8 cellular contexts compared by ENCODE assay signal in the genomic region with DNA sequence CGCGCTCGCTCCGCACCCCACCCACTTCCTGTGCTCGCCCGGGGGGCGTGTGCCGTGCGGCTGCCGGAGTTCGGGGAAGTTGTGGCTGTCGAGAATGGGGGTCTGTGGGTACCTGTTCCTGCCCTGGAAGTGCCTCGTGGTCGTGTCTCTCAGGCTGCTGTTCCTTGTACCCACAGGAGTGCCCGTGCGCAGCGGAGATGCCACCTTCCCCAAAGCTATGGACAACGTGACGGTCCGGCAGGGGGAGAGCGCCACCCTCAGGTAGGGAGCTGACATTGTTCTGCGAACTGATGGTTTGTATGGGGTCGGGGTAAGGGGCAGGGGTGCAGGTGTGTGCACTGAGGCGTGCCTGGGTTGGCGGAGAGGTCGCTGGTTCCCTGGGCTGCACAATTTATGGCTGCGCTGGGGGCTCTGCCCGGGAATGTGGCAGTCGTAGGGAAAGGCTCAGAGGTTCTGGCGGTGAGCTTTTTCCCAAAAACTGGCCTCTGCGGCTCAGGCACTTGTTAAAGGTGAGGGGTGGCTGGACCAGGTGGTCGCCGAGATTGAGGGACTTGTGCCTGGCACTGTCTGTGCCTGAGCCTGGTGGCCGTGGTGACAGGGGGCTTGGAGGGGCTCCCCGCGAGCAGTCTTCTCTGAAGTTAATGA.
A peak's percentile ranks its signal among the peaks of the same experiment; 100 is the strongest.
DNase-seq lines count a peak whose midpoint lies in the region; ATAC-seq and TF ChIP-seq lines count a peak whose summit lies in the region.
"Not testable (repeated sequence)": the region's sequence is repeated elsewhere in the genome, so short reads cannot be mapped to it uniquely, and the experiment has no call there.

No MANE protein-coding gene starts in this region.

- H4K5ac ChIP-seq in IMR-90 (ENCODE audit: low read depth, low read length): not testable (repeated sequence)

- BruUV-seq in IMR-90 (replicated peaks; lab: Mats Ljungman, UMichigan): not testable (repeated sequence)

- peak overlapping the region; percentile 92 for H3K4me2 ChIP-seq in IMR-90 (ENCODE audit: low read depth, low read length)
- peak overlapping the region; percentile 90 for H3K4me2 ChIP-seq in mesenchymal stem cell (ENCODE audit: low read length, poor library complexity, severe bottlenecking)
- H3K4me2 ChIP-seq in skeletal muscle satellite cell (ENCODE audit: low read length): peak overlapping the region; percentile 99

- H3K4ac ChIP-seq in IMR-90 (ENCODE audit: low read depth, low read length) (peak overlapping the region; percentile 88), mesenchymal stem cell (ENCODE audit: low read depth in 1 of 2, low read length in 2 of 2) (peak overlapping the region; percentile 42 to 63)

- peak; percentile 34 for DNase-seq in AG08396 (ENCODE audit: low spot score)
- DNase-seq in IMR-90, colonic mucosa, Right ventricle myocardium superior, mesenchymal stem cell: not testable (repeated sequence)
- DNase-seq in SK-MEL-5 (ENCODE audit: low read depth, low spot score): peak; percentile 24

- peak overlapping the region; percentile 95 for H2AFZ ChIP-seq in IMR-90 (replicated peaks; ENCODE audit: low read length, poor library complexity)
- H2AFZ ChIP-seq in mesenchymal stem cell (ENCODE audit: low read depth, low read length): peak overlapping the region; percentile 65

- H2BK12ac ChIP-seq in mesenchymal stem cell (ENCODE audit: low read length in 2 of 2): peak overlapping the region in 1 of 2 experiments; percentile 70

- CTCF ChIA-PET in IMR-90 (lab: Yijun Ruan, JAX): interaction anchor here (0.6 to 2.9 kb wide), 10 partner anchors 9 to 223 kb away, joined by 3 to 14 read pairs (median 4); no protein-coding TSS in a partner anchor

- not testable (repeated sequence) for H3K18ac ChIP-seq in IMR-90 (ENCODE audit: low read depth, low read length)
- H3K18ac ChIP-seq in mesenchymal stem cell (ENCODE audit: low read depth in 1 of 2, low read length in 2 of 2): peak overlapping the region in 1 of 2 experiments; percentile 56

- in situ Hi-C loops in IMR-90 (cut with MboI; ENCODE audit: low sequenced_read_pairs); SK-MEL-5 (cut with HindIII; ENCODE audit: low pct_unique_long_range_greater_than_20kb, low sequenced_read_pairs): not testable (repeated sequence)

- 41% methylated on average over 13 of the region's 36 CpGs; no CpG with 5 or more reads in 1 of the 2 experiments for WGBS in IMR-90 (ENCODE audit: extremely low coverage in 2 of 2, insufficient read length in 1 of 2), 2 experiments
- WGBS in mesenchymal stem cell: 23% methylated on average over 21 of the region's 36 CpGs

- H3K4me3 ChIP-seq in IMR-90 (ENCODE audit: insufficient read depth, low read depth, low read length): peak overlapping the region; percentile 72
- peak overlapping the region; percentile 14 for H3K4me3 ChIP-seq in colonic mucosa
- H3K4me3 ChIP-seq in mesenchymal stem cell (ENCODE audit: insufficient read depth in 1 of 2, low read depth in 1 of 2, low read length in 2 of 2): peak overlapping the region; percentile 86 to 93
- peak overlapping the region; percentile 98 for H3K4me3 ChIP-seq in skeletal muscle satellite cell (ENCODE audit: low read length)

- H4K91ac ChIP-seq in IMR-90 (ENCODE audit: insufficient read depth, low read depth, low read length) (peak overlapping the region; percentile 12; the same call in 1 of the 2 replicates), mesenchymal stem cell (ENCODE audit: low read length) (peak overlapping the region; percentile 91)

- H2BK15ac ChIP-seq in IMR-90 (ENCODE audit: low read depth, low read length) (peak overlapping the region; percentile 62; the same call in 2 of the 3 replicates), mesenchymal stem cell (ENCODE audit: low read depth, poor library complexity, severe bottlenecking) (peak overlapping the region; percentile 26)

- H2BK5ac ChIP-seq in IMR-90 (ENCODE audit: low read depth, low read length, poor library complexity, severe bottlenecking): not testable (repeated sequence)
- H2BK5ac ChIP-seq in mesenchymal stem cell (ENCODE audit: low read depth, low read length, poor library complexity, severe bottlenecking): peak overlapping the region; percentile 100

- H2AK9ac ChIP-seq in IMR-90 (replicated peaks; ENCODE audit: low read depth, low read length, poor library complexity): peak overlapping the region; percentile 80

- H3K23ac ChIP-seq in IMR-90 (ENCODE audit: low read depth, low read length): peak overlapping the region; percentile 93; the same call in 1 of the 2 replicates
- not testable (repeated sequence) for H3K23ac ChIP-seq in mesenchymal stem cell (ENCODE audit: low read length in 2 of 2)

- not testable (repeated sequence) for H3K4me1 ChIP-seq in IMR-90 (ENCODE audit: control insufficient read depth, insufficient read depth, low read length); colonic mucosa
- H3K4me1 ChIP-seq in mesenchymal stem cell (ENCODE audit: control insufficient read depth, insufficient read depth, low read depth, low read length) (peaks cover 14% of the 10 kb centered on the region), skeletal muscle satellite cell (ENCODE audit: control insufficient read depth, insufficient read depth, low read length) (peaks cover 44% of the 10 kb centered on the region)

- not testable (repeated sequence) for H3K27me3 ChIP-seq in IMR-90 (ENCODE audit: control insufficient read depth, insufficient read depth, low read length); colonic mucosa; mesenchymal stem cell (ENCODE audit: control insufficient read depth in 1 of 2, insufficient read depth in 1 of 2, low read length in 2 of 2); skeletal muscle satellite cell (ENCODE audit: control insufficient read depth, insufficient read depth, low read length)

- peak; percentile 70 for ATAC-seq in GM18511 (IDR thresholded peaks at IDR 0.05; ENCODE audit: unreplicated experiment)
- ATAC-seq in IMR-90 (ENCODE audit: low read depth): peak; percentile 70
- peak; percentile 68 for ATAC-seq in Right ventricle myocardium superior (ENCODE audit: poor library complexity)

- H2BK120ac ChIP-seq in IMR-90 (ENCODE audit: low read depth, low read length): peak overlapping the region; percentile 78
- H2BK120ac ChIP-seq in mesenchymal stem cell (ENCODE audit: low read depth, low read length): peak overlapping the region; percentile 83

- not testable (repeated sequence) for H3K36me3 ChIP-seq in IMR-90 (ENCODE audit: control insufficient read depth, insufficient read depth, low read length); colonic mucosa; skeletal muscle satellite cell (ENCODE audit: insufficient read depth, low read length)
- peaks cover 0 to 11% of the 10 kb centered on the region in 2 experiments for H3K36me3 ChIP-seq in mesenchymal stem cell (ENCODE audit: control insufficient read depth in 1 of 2, insufficient read depth in 2 of 2, low read depth in 1 of 2, low read length in 2 of 2)

- peak overlapping the region; percentile 71; the same call in 1 of the 2 replicates for H3K56ac ChIP-seq in IMR-90 (ENCODE audit: extremely low read depth, insufficient read depth, low read length)

- POLR2A ChIA-PET in IMR-90 (lab: Charles Lee; ENCODE audit: unreplicated experiment): interaction anchor here (0.6 kb wide), 1 partner anchor 15 kb away, joined by 5 read pairs; no protein-coding TSS in a partner anchor

- H3K27ac ChIP-seq in IMR-90 (ENCODE audit: insufficient read depth, low read length); colonic mucosa: not testable (repeated sequence)
- H3K27ac ChIP-seq in mesenchymal stem cell (ENCODE audit: low read length, poor library complexity, severe bottlenecking): peak overlapping the region; percentile 99

- H4K20me1 ChIP-seq in IMR-90 (ENCODE audit: insufficient read depth, low read length): not testable (repeated sequence)

- TF ChIP-seq POLR2A in IMR-90 (IDR thresholded peaks at IDR 0.05; ENCODE audit: low read depth, low read length): peak; percentile 34; the same call in 1 of the 2 replicates

- intact Hi-C loops in IMR-90 (cut with micrococcal nuclease): loop anchor here (1.0 to 5.0 kb wide), 6 partner anchors 23 to 217 kb away; no protein-coding TSS in a partner anchor
- intact Hi-C loops in colonic mucosa (cut with DNase I); Right ventricle myocardium superior (cut with DNase I): not testable (repeated sequence)

- H3K79me1 ChIP-seq in IMR-90 (ENCODE audit: low read depth in 1 of 2, low read length in 2 of 2): peaks cover 37 to 69% of the 10 kb centered on the region in 2 experiments
- H3K79me1 ChIP-seq in mesenchymal stem cell (replicated peaks; ENCODE audit: low read length, poor library complexity, severe bottlenecking): not testable (repeated sequence)

- H3K9ac ChIP-seq in IMR-90 (ENCODE audit: low read depth, low read length) (peak overlapping the region; percentile 52), mesenchymal stem cell (ENCODE audit: low read length) (peak overlapping the region; percentile 90), skeletal muscle satellite cell (ENCODE audit: low read depth, low read length) (peak overlapping the region; percentile 97)
- H3K9ac ChIP-seq in colonic mucosa (ENCODE audit: low read depth in 2 of 2, low read length in 2 of 2): not testable (repeated sequence)

- peak overlapping the region; percentile 38; the same call in 1 of the 2 replicates for H2BK20ac ChIP-seq in IMR-90 (ENCODE audit: low read depth, low read length)

- dilution Hi-C loops in IMR-90 (cut with HindIII; ENCODE audit: low sequenced_read_pairs, unreplicated experiment): not testable (repeated sequence)

- H3K9me1 ChIP-seq in IMR-90 (ENCODE audit: insufficient read depth, low read length): not testable (repeated sequence)

- peak; percentile 36 for TF ChIP-seq CTCF in IMR-90 (conservative IDR thresholded peaks at IDR 0.05; ENCODE audit: low read depth, low read length)
- not testable (repeated sequence) for TF ChIP-seq CTCF in colonic mucosa (IDR thresholded peaks at IDR 0.05)

- not testable (repeated sequence) for H3K9me3 ChIP-seq in IMR-90 (ENCODE audit: control insufficient read depth, insufficient read depth, low read length); colonic mucosa; mesenchymal stem cell (ENCODE audit: control insufficient read depth, low read length); skeletal muscle satellite cell (replicated peaks; ENCODE audit: low read length)

- peak; percentile 52 for TF ChIP-seq RAD21 in IMR-90 (IDR thresholded peaks at IDR 0.05; ENCODE audit: low read length)

- H2AK5ac ChIP-seq in IMR-90 (ENCODE audit: low read depth, low read length): peak overlapping the region; percentile 70; the same call in 1 of the 2 replicates
- H2AK5ac ChIP-seq in mesenchymal stem cell (ENCODE audit: low read length, severe bottlenecking): peak overlapping the region; percentile 86

- H4K8ac ChIP-seq in IMR-90 (ENCODE audit: low read depth in 2 of 2, low read length in 2 of 2): peak overlapping the region in 1 of 2 experiments; percentile 77; a peak in 2 of 4 replicates
- H4K8ac ChIP-seq in mesenchymal stem cell (ENCODE audit: low read length): peak overlapping the region; percentile 69

- peak overlapping the region; percentile 43 for H3K14ac ChIP-seq in IMR-90 (replicated peaks; ENCODE audit: low read depth, low read length)
- peak overlapping the region in 1 of 2 experiments; percentile 75 for H3K14ac ChIP-seq in mesenchymal stem cell (ENCODE audit: low read length in 2 of 2)

Comparison
In these comparisons a context has a peak if more than half of its experiments do, and no peak if none do; other contexts are left out.
1. H3K4me3 ChIP-seq: peak in every context shown above with its lines; median percentile 98 in skeletal muscle satellite cell; 90 in mesenchymal stem cell; 72 in IMR-90; 14 in colonic mucosa.